Comparison of ENCODE assay signal across 39 cellular contexts in genomic region chr4:112138538-112138937, GRCh38.
"Had no signal": no experiment of that assay in that cellular context is flagged by ENCODE, and none has a peak within 500 bp of the region (broad histone marks: within the 10 kb centered on the region; RNA-seq: fewer than 3 reads in every experiment).

No MANE protein-coding gene starts in this region.

- H3K9me3 ChIP-seq: adrenal gland, ascending aorta, body of pancreas, breast epithelium had no signal

- DNase-seq: activated effector memory CD4-positive, alpha-beta T cell treated with anti-CD3 and anti-CD28 coated beads, Interleukin-2, amount 50 U/mL, for 16 hours; activated effector memory CD4-positive, alpha-beta T cell treated with Interleukin-2 at 50 U/mL for 16 hours; activated gamma-delta T cell; activated gamma-delta T cell treated with Interleukin-2 at 50 U/mL for 16 hours; activated naive CD4-positive, alpha-beta T cell; activated naive CD4-positive, alpha-beta T cell treated with anti-CD3 and anti-CD28 coated beads for 36 hours; activated naive CD4-positive, alpha-beta T cell treated with anti-CD3 and anti-CD28 coated beads, Interleukin-2, amount 10 ng/mL, durations not matched to agents 7 days and 5 days; activated naive CD4-positive, alpha-beta T cell treated with anti-CD3 and anti-CD28 coated beads, Interleukin-2, amount 50 U/mL, for 16 hours; activated naive CD4-positive, alpha-beta T cell treated with Interleukin-2 at 50 U/mL for 16 hours; activated naive CD8-positive, alpha-beta T cell treated with anti-CD3 and anti-CD28 coated beads for 36 hours; activated naive CD8-positive, alpha-beta T cell treated with anti-CD3 and anti-CD28 coated beads, Interleukin-2, amount 10 ng/mL, durations not matched to agents 7 days and 5 days; activated naive CD8-positive, alpha-beta T cell treated with anti-CD3 and anti-CD28 coated beads, Interleukin-2, amount 50 U/mL, for 24 hours; activated T-cell treated with anti-CD3 and anti-CD28 coated beads for 4 hours; activated T-cell treated with anti-CD3 and anti-CD28 coated beads, Interleukin-2, amount 50 U/mL, for 1 hour; activated T-cell treated with anti-CD3 and anti-CD28 coated beads, Interleukin-2, amount 50 U/mL, for 24 hours; activated T-cell treated with anti-CD3 and anti-CD28 coated beads, Interleukin-2, amount 50 U/mL, for 4 hours; activated T-cell treated with anti-CD3 and anti-CD28 coated beads, Interleukin-2, amount 50 U/mL, for 48 hours; activated T-cell treated with anti-CD3 and anti-CD28 coated beads, Interleukin-2, amount 50 U/mL, for 72 hours; adrenal gland; amniotic stem cell; amygdala; anterior cingulate cortex; aorta; body of pancreas; brain microvascular endothelial cell; caudate nucleus; central memory CD4-positive, alpha-beta T cell; cerebellar nuclear complex had no signal

- ATAC-seq: activated naive CD4-positive, alpha-beta T cell treated with anti-CD3 and anti-CD28 coated beads, Interleukin-2, amount 50 U/mL, for 72 hours; activated naive CD8-positive, alpha-beta T cell treated with anti-CD3 and anti-CD28 coated beads, Interleukin-2, amount 50 U/mL, for 24 hours; activated T-cell treated with anti-CD3 and anti-CD28 coated beads, Interleukin-2, amount 50 U/mL, for 4 hours; activated T-cell treated with anti-CD3 and anti-CD28 coated beads, Interleukin-2, amount 50 U/mL, for 72 hours; activated T-helper 17 cell treated with anti-CD3 and anti-CD28 coated beads, Interleukin-2, amount 50 U/mL, for 72 hours; body of pancreas had no signal

- H3K4me1 ChIP-seq: ascending aorta, body of pancreas, breast epithelium had no signal

- H3K4me3 ChIP-seq: adrenal gland, ascending aorta, body of pancreas, breast epithelium, cardiac muscle cell had no signal

- H3K27ac Mint-ChIP-seq: activated naive CD4-positive, alpha-beta T cell treated with anti-CD3 and anti-CD28 coated beads for 36 hours; activated naive CD4-positive, alpha-beta T cell treated with anti-CD3 and anti-CD28 coated beads, Interleukin-2, amount 10 ng/mL, durations not matched to agents 7 days and 5 days; activated naive CD4-positive, alpha-beta T cell treated with anti-CD3 and anti-CD28 coated beads, Interleukin-2, amount 50 U/mL, for 24 hours; activated naive CD4-positive, alpha-beta T cell treated with anti-CD3 and anti-CD28 coated beads, Interleukin-2, amount 50 U/mL, for 72 hours; activated naive CD8-positive, alpha-beta T cell; activated naive CD8-positive, alpha-beta T cell treated with anti-CD3 and anti-CD28 coated beads for 36 hours; activated naive CD8-positive, alpha-beta T cell treated with anti-CD3 and anti-CD28 coated beads, Interleukin-2, amount 10 ng/mL, durations not matched to agents 7 days and 5 days; activated naive CD8-positive, alpha-beta T cell treated with anti-CD3 and anti-CD28 coated beads, Interleukin-2, amount 50 U/mL, for 24 hours; activated T-cell treated with anti-CD3 and anti-CD28 coated beads, Interleukin-2, amount 50 U/mL, for 24 hours; activated T-cell treated with anti-CD3 and anti-CD28 coated beads, Interleukin-2, amount 50 U/mL, for 72 hours; activated T-helper 1 cell treated with anti-CD3 and anti-CD28 coated beads, Interleukin-12 subunit alpha, Interleukin-12 subunit beta, Interleukin-2, Interleukin-4 antibody, amounts not matched to agents 30 ng/mL and 10 ng/mL and 1 ng/mL, durations not matched to agents 14 hours and 24 hours and 36 hours; activated T-helper 17 cell treated with anti-CD3 and anti-CD28 coated beads, Interleukin-2, amount 50 U/mL, for 72 hours; activated T-helper 2 cell treated with anti-CD3 and anti-CD28 coated beads, Interferon-gamma antibody, Interleukin-2, Interleukin-4, amounts not matched to agents 10 μg/mL and 5 μg/mL and 100 μg/mL, durations not matched to agents 14 hours and 24 hours and 36 hours; brain had no signal

- H3K4me3 Mint-ChIP-seq: activated naive CD4-positive, alpha-beta T cell treated with anti-CD3 and anti-CD28 coated beads for 36 hours; activated naive CD4-positive, alpha-beta T cell treated with anti-CD3 and anti-CD28 coated beads, Interleukin-2, amount 10 ng/mL, durations not matched to agents 7 days and 5 days; activated naive CD4-positive, alpha-beta T cell treated with anti-CD3 and anti-CD28 coated beads, Interleukin-2, amount 50 U/mL, for 24 hours; activated naive CD8-positive, alpha-beta T cell; activated naive CD8-positive, alpha-beta T cell treated with anti-CD3 and anti-CD28 coated beads for 36 hours; activated naive CD8-positive, alpha-beta T cell treated with anti-CD3 and anti-CD28 coated beads, Interleukin-2, amount 10 ng/mL, durations not matched to agents 7 days and 5 days; activated naive CD8-positive, alpha-beta T cell treated with anti-CD3 and anti-CD28 coated beads, Interleukin-2, amount 50 U/mL, for 24 hours; activated T-cell treated with anti-CD3 and anti-CD28 coated beads, Interleukin-2, amount 50 U/mL, for 24 hours; activated T-cell treated with anti-CD3 and anti-CD28 coated beads, Interleukin-2, amount 50 U/mL, for 4 hours; activated T-cell treated with anti-CD3 and anti-CD28 coated beads, Interleukin-2, amount 50 U/mL, for 72 hours; activated T-helper 1 cell treated with anti-CD3 and anti-CD28 coated beads, Interleukin-12 subunit alpha, Interleukin-12 subunit beta, Interleukin-2, Interleukin-4 antibody, amounts not matched to agents 30 ng/mL and 10 ng/mL and 1 ng/mL, durations not matched to agents 14 hours and 24 hours and 36 hours; activated T-helper 17 cell treated with anti-CD3 and anti-CD28 coated beads, Interleukin-2, amount 50 U/mL, for 72 hours; brain; central memory CD8-positive, alpha-beta T cell had no signal

- H3K27me3 ChIP-seq: adrenal gland, ascending aorta, body of pancreas, brain microvascular endothelial cell, breast epithelium, cardiac muscle cell had no signal

- H3K27ac ChIP-seq: adrenal gland, ascending aorta, body of pancreas, brain microvascular endothelial cell, breast epithelium, cardiac muscle cell had no signal

- H3K27me3 Mint-ChIP-seq: activated naive CD4-positive, alpha-beta T cell treated with anti-CD3 and anti-CD28 coated beads, Interleukin-2, amount 50 U/mL, for 24 hours; activated naive CD8-positive, alpha-beta T cell; activated naive CD8-positive, alpha-beta T cell treated with anti-CD3 and anti-CD28 coated beads for 36 hours; activated naive CD8-positive, alpha-beta T cell treated with anti-CD3 and anti-CD28 coated beads, Interleukin-2, amount 50 U/mL, for 24 hours; activated T-cell treated with anti-CD3 and anti-CD28 coated beads, Interleukin-2, amount 50 U/mL, for 24 hours had no signal

- H3K9me3 Mint-ChIP-seq: activated naive CD4-positive, alpha-beta T cell treated with anti-CD3 and anti-CD28 coated beads for 36 hours; activated naive CD4-positive, alpha-beta T cell treated with anti-CD3 and anti-CD28 coated beads, Interleukin-2, amount 10 ng/mL, durations not matched to agents 7 days and 5 days; activated naive CD4-positive, alpha-beta T cell treated with anti-CD3 and anti-CD28 coated beads, Interleukin-2, amount 50 U/mL, for 24 hours; activated naive CD4-positive, alpha-beta T cell treated with anti-CD3 and anti-CD28 coated beads, Interleukin-2, amount 50 U/mL, for 72 hours; activated naive CD8-positive, alpha-beta T cell treated with anti-CD3 and anti-CD28 coated beads for 36 hours; activated naive CD8-positive, alpha-beta T cell treated with anti-CD3 and anti-CD28 coated beads, Interleukin-2, amount 50 U/mL, for 24 hours; activated T-cell treated with anti-CD3 and anti-CD28 coated beads, Interleukin-2, amount 50 U/mL, for 24 hours; activated T-cell treated with anti-CD3 and anti-CD28 coated beads, Interleukin-2, amount 50 U/mL, for 4 hours; activated T-cell treated with anti-CD3 and anti-CD28 coated beads, Interleukin-2, amount 50 U/mL, for 72 hours; activated T-helper 1 cell treated with anti-CD3 and anti-CD28 coated beads, Interleukin-12 subunit alpha, Interleukin-12 subunit beta, Interleukin-2, Interleukin-4 antibody, amounts not matched to agents 30 ng/mL and 10 ng/mL and 1 ng/mL, durations not matched to agents 14 hours and 24 hours and 36 hours; activated T-helper 17 cell treated with anti-CD3 and anti-CD28 coated beads, Interleukin-2, amount 50 U/mL, for 72 hours; activated T-helper 2 cell treated with anti-CD3 and anti-CD28 coated beads, Interferon-gamma antibody, Interleukin-2, Interleukin-4, amounts not matched to agents 10 μg/mL and 5 μg/mL and 100 μg/mL, durations not matched to agents 14 hours and 24 hours and 36 hours; brain; central memory CD8-positive, alpha-beta T cell had no signal

- H3K36me3 ChIP-seq: adrenal gland, ascending aorta, brain microvascular endothelial cell, breast epithelium, cardiac muscle cell had no signal

- H3K4me1 Mint-ChIP-seq: activated naive CD4-positive, alpha-beta T cell treated with anti-CD3 and anti-CD28 coated beads, Interleukin-2, amount 50 U/mL, for 24 hours; activated naive CD8-positive, alpha-beta T cell treated with anti-CD3 and anti-CD28 coated beads for 36 hours; activated naive CD8-positive, alpha-beta T cell treated with anti-CD3 and anti-CD28 coated beads, Interleukin-2, amount 50 U/mL, for 24 hours; activated T-helper 17 cell treated with anti-CD3 and anti-CD28 coated beads, Interleukin-2, amount 50 U/mL, for 72 hours; central memory CD8-positive, alpha-beta T cell had no signal
